Comparison of ENCODE assay signal across 1 cellular context in the genomic region with DNA sequence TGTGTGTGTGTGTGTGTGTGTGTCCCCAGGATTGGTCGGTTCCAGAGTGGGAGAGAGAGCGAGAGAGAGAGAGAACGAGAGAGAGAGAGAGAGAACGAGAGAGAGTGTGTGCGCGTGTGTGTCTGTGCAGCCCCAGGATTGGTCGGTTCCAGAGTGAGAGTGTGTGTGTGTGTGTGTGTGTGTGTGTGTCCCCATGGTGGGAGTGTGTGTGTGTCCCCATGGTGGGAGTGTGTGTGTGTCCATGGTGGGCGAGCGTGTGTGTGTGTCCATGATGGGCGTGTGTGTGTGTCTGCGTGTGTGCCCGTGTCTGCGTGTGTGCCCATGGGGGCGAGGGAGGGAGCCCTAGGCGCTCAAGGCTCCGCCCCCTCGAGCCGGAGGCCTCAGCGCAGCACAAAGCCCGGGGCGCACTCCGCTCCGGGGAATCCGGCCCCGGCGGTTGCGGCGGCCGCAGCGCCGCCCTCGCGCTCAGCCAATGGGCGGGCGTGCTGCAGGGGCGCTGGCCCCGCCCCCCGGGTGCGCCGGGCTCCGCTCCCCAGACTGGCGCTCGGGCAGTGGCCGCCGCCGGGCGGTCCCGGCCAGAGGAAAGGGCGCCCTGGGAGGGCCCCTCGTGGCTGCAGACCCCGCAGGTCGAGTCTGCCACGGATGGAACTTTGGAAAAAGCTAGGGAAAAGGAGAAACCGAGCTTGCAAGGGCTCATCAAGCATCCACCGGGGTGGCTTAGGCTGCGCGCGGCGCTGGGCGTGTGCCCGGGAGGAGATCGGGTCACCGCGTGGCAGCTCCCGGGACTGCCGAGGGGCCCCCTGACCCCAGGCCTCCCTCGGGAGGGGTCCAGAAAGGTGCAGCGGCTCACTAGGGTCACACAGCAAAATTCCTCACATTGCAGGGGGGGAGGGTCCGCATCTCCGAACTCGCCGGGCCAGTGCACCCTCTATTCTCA.
TF ChIP-seq lines count a peak whose summit lies in the region.

No MANE protein-coding gene starts in this region.

TF ChIP-seq in HepG2, 621 proteins besides CTCF, POLR2A, EP300 and RAD21 (continued from another document and continues in another):
- TF ChIP-seq, protein P1, sequence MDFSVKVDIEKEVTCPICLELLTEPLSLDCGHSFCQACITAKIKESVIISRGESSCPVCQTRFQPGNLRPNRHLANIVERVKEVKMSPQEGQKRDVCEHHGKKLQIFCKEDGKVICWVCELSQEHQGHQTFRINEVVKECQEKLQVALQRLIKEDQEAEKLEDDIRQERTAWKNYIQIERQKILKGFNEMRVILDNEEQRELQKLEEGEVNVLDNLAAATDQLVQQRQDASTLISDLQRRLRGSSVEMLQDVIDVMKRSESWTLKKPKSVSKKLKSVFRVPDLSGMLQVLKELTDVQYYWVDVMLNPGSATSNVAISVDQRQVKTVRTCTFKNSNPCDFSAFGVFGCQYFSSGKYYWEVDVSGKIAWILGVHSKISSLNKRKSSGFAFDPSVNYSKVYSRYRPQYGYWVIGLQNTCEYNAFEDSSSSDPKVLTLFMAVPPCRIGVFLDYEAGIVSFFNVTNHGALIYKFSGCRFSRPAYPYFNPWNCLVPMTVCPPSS (IDR thresholded peaks at IDR 0.05): no peak
- TF ChIP-seq, protein P2, sequence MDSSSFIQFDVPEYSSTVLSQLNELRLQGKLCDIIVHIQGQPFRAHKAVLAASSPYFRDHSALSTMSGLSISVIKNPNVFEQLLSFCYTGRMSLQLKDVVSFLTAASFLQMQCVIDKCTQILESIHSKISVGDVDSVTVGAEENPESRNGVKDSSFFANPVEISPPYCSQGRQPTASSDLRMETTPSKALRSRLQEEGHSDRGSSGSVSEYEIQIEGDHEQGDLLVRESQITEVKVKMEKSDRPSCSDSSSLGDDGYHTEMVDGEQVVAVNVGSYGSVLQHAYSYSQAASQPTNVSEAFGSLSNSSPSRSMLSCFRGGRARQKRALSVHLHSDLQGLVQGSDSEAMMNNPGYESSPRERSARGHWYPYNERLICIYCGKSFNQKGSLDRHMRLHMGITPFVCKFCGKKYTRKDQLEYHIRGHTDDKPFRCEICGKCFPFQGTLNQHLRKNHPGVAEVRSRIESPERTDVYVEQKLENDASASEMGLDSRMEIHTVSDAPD (CRISPR knock-in tag; IDR thresholded peaks at IDR 0.05): no peak
- TF ChIP-seq IRF9 (CRISPR knock-in tag; IDR thresholded peaks at IDR 0.05; ENCODE audit: borderline replicate concordance) (no peak), CBX2 (IDR thresholded peaks at IDR 0.05; ENCODE audit: low read depth, low read length) (no peak), CBX2 (CRISPR knock-in tag; IDR thresholded peaks at IDR 0.05; ENCODE audit: low read depth) (no peak), ZFP90 (CRISPR knock-in tag; IDR thresholded peaks at IDR 0.05; ENCODE audit: borderline replicate concordance) (peak; percentile 44; the same call in 1 of the 2 replicates), ZNF121 (CRISPR knock-in tag; IDR thresholded peaks at IDR 0.05) (peak; percentile 81), ZSCAN22 (CRISPR knock-in tag; IDR thresholded peaks at IDR 0.05) (no peak), PAF1 (CRISPR knock-in tag; IDR thresholded peaks at IDR 0.05) (no peak), ZNF136 (CRISPR knock-in tag; IDR thresholded peaks at IDR 0.05; ENCODE audit: low read depth) (no peak), E2F5 (CRISPR knock-in tag; conservative IDR thresholded peaks at IDR 0.05) (no peak), ARID4A (CRISPR knock-in tag; IDR thresholded peaks at IDR 0.05; ENCODE audit: borderline replicate concordance) (peak; percentile 71; the same call in 1 of the 2 replicates), ZHX2 (IDR thresholded peaks at IDR 0.05; ENCODE audit: low read depth) (no peak), ZHX2 (CRISPR knock-in tag; IDR thresholded peaks at IDR 0.05; ENCODE audit: borderline replicate concordance) (no peak), ZNF609 (CRISPR knock-in tag; IDR thresholded peaks at IDR 0.05; ENCODE audit: borderline replicate concordance) (0 out of 2 replicates have a peak, but pooled peaks have one; percentile 27), ZNF468 (CRISPR knock-in tag; IDR thresholded peaks at IDR 0.05) (no peak), ZNF160 (CRISPR knock-in tag; IDR thresholded peaks at IDR 0.05) (peak; percentile 60; the same call in 1 of the 2 replicates), NFE2L1 (CRISPR knock-in tag; IDR thresholded peaks at IDR 0.05; ENCODE audit: borderline replicate concordance) (no peak), CBX1 (IDR thresholded peaks at IDR 0.05; ENCODE audit: low read depth) (no peak), RBM22 (optimal IDR thresholded peaks at IDR 0.05; ENCODE audit: low read length) (no peak), ZNF20 (CRISPR knock-in tag; IDR thresholded peaks at IDR 0.05) (no peak), MXI1 (IDR thresholded peaks at IDR 0.05; ENCODE audit: borderline replicate concordance, low read depth, low read length) (peak; percentile 67; the same call in 1 of the 3 replicates), ZNF10 (CRISPR knock-in tag; IDR thresholded peaks at IDR 0.05; ENCODE audit: borderline replicate concordance, low read depth) (no peak), ZNF337 (CRISPR knock-in tag; IDR thresholded peaks at IDR 0.05; ENCODE audit: borderline replicate concordance, low read depth) (no peak), ZNF615 (CRISPR knock-in tag; IDR thresholded peaks at IDR 0.05; ENCODE audit: borderline replicate concordance) (0 out of 2 replicates have a peak, but pooled peaks have one; percentile 71)
- TF ChIP-seq, protein P3, sequence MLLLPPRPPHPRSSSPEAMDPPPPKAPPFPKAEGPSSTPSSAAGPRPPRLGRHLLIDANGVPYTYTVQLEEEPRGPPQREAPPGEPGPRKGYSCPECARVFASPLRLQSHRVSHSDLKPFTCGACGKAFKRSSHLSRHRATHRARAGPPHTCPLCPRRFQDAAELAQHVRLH (CRISPR knock-in tag; IDR thresholded peaks at IDR 0.05; ENCODE audit: borderline replicate concordance, low read depth): no peak; the same call in 1 of the 2 replicates
- TF ChIP-seq, protein P4, sequence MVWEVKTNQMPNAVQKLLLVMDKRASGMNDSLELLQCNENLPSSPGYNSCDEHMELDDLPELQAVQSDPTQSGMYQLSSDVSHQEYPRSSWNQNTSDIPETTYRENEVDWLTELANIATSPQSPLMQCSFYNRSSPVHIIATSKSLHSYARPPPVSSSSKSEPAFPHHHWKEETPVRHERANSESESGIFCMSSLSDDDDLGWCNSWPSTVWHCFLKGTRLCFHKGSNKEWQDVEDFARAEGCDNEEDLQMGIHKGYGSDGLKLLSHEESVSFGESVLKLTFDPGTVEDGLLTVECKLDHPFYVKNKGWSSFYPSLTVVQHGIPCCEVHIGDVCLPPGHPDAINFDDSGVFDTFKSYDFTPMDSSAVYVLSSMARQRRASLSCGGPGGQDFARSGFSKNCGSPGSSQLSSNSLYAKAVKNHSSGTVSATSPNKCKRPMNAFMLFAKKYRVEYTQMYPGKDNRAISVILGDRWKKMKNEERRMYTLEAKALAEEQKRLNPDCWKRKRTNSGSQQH (CRISPR knock-in tag; IDR thresholded peaks at IDR 0.05; ENCODE audit: low read depth): peak; percentile 58; the same call in 1 of the 2 replicates
